Comparison of ENCODE assay signal across 5 cellular contexts in the genomic region with DNA sequence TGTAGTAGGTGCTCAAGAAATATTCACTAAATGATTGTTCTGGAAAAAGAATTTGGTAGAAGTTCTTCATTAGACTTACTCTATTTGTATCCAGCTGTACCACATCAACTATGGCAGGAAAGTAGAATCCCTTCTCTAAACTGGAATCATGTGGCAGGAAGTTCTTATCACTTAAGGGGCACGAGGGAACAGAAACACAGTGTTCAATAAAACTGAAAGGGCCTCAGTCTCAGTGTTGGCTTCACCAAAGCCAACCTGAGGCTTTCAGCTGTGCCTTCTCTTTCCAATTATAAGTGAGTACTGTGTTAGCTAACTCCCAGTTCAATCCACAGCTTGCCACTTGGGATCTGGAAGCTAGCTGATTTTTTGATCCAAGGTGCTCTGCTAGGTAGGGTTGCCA.
"Had no signal": no experiment of that assay in that cellular context is flagged by ENCODE, and none has a peak within 500 bp of the region (broad histone marks: within the 10 kb centered on the region; RNA-seq: fewer than 3 reads in every experiment).

No MANE protein-coding gene starts in this region.

- DNase-seq: GM23248, GOT3, H7, HFFc6, IMR-90 had no signal
